1 cellular context compared by ENCODE assay signal in genomic region chr3:169348981-169349942, GRCh38.
A peak's percentile ranks its signal among the peaks of the same experiment; 100 is the strongest.
TF ChIP-seq lines count a peak whose summit lies in the region.

No MANE protein-coding gene starts in this region.

TF ChIP-seq in HEK293, 187 proteins besides CTCF, POLR2A, EP300 and RAD21 (continued from another document):
- TF ChIP-seq ZBTB11 (tag by site-specific recombination; conservative IDR thresholded peaks at IDR 0.05; ENCODE audit: low read depth), result no peak
- no peak for TF ChIP-seq ZNF558 (tag by site-specific recombination; IDR thresholded peaks at IDR 0.05)
- TF ChIP-seq ZNF549 (tag by site-specific recombination; IDR thresholded peaks at IDR 0.05), result no peak
- TF ChIP-seq ZNF248 (tag by site-specific recombination; IDR thresholded peaks at IDR 0.05), result no peak
- 0 out of 2 replicates have a peak, but pooled peaks have one; percentile 33 for TF ChIP-seq ZNF366 (tag by site-specific recombination; conservative IDR thresholded peaks at IDR 0.05)
- no peak for TF ChIP-seq ZBTB1 (tag by site-specific recombination; IDR thresholded peaks at IDR 0.05)
- TF ChIP-seq ZNF274 (IDR thresholded peaks at IDR 0.05; ENCODE audit: low read length), result no peak
- TF ChIP-seq ZNF274 (tag by site-specific recombination; IDR thresholded peaks at IDR 0.05; ENCODE audit: borderline replicate concordance), result no peak
- no peak for TF ChIP-seq ZFHX2 (tag by site-specific recombination; conservative IDR thresholded peaks at IDR 0.05)
- TF ChIP-seq TRIM28 (IDR thresholded peaks at IDR 0.05; ENCODE audit: borderline replicate concordance, low read length), result no peak
- no peak for TF ChIP-seq ZNF510 (tag by site-specific recombination; IDR thresholded peaks at IDR 0.05; ENCODE audit: insufficient replicate concordance)
